2 cellular contexts compared by ENCODE assay signal in the genomic region with DNA sequence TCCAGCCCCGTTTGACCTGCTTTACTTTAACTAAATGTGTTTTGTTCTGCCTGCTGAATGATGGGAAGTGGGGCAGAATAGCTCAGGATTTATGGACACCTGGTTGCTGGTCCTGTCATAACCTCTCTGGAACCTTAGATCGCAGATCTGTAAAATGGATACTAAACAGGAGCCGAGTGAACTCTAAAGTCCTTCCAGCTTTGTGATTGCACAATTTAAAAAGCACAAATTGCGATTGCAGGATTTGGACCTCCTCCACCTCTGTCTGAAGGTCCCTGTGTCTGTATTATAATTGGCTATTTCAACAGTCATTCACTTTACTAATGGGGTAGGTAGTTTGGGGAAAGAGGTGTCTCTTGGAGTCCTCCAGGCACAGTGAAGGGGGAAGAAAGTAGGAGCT.
TF ChIP-seq lines count a peak whose summit lies in the region.

No MANE protein-coding gene starts in this region.

TF ChIP-seq in K562, 482 proteins besides CTCF, POLR2A, EP300 and RAD21:
- no peak for TF ChIP-seq NONO (IDR thresholded peaks at IDR 0.05; ENCODE audit: low read depth in 2 of 2, low read length in 1 of 2)
- TF ChIP-seq ZNF699 (CRISPR knock-in tag; IDR thresholded peaks at IDR 0.05; ENCODE audit: insufficient replicate concordance), result no peak
- no peak for TF ChIP-seq CEBPG (CRISPR knock-in tag; IDR thresholded peaks at IDR 0.05)
- TF ChIP-seq CEBPG (tag; conservative IDR thresholded peaks at IDR 0.05 in 1 of 2, IDR thresholded peaks at IDR 0.05 in 1 of 2), result peak; percentile 43 to 49; a peak in 1 of 4 replicates
- no peak for TF ChIP-seq NEUROD1 (IDR thresholded peaks at IDR 0.05; ENCODE audit: borderline replicate concordance, low read depth, low read length, partially characterized antibody)
- TF ChIP-seq PHB (CRISPR knock-in tag; IDR thresholded peaks at IDR 0.05), result no peak
- no peak for TF ChIP-seq SIX5 (IDR thresholded peaks at IDR 0.05; ENCODE audit: borderline replicate concordance in 1 of 2, insufficient read depth in 1 of 2, low read depth in 1 of 2, low read length in 2 of 2)
- TF ChIP-seq PKNOX1 (IDR thresholded peaks at IDR 0.05), result peak; percentile 34; the same call in 1 of the 2 replicates
- TF ChIP-seq NKRF (IDR thresholded peaks at IDR 0.05; ENCODE audit: borderline replicate concordance), result no peak
- peak; percentile 84 for TF ChIP-seq CEBPB (tag; IDR thresholded peaks at IDR 0.05)
TF ChIP-seq in K562: peak in this region for 3.

TF ChIP-seq in HepG2, 621 proteins besides CTCF, POLR2A, EP300 and RAD21:
- TF ChIP-seq MEF2D (CRISPR knock-in tag; IDR thresholded peaks at IDR 0.05) (no peak), CEBPG (CRISPR knock-in tag; IDR thresholded peaks at IDR 0.05) (0 out of 2 replicates have a peak, but pooled peaks have one; percentile 21), ZNF768 (CRISPR knock-in tag; IDR thresholded peaks at IDR 0.05) (no peak), CEBPB (IDR thresholded peaks at IDR 0.05; ENCODE audit: borderline replicate concordance, low read depth, low read length) (peak; percentile 86), MED8 (CRISPR knock-in tag; IDR thresholded peaks at IDR 0.05; ENCODE audit: insufficient replicate concordance) (no peak), PAWR (CRISPR knock-in tag; IDR thresholded peaks at IDR 0.05; ENCODE audit: borderline replicate concordance) (no peak), MED1 (CRISPR knock-in tag; IDR thresholded peaks at IDR 0.05) (no peak), ZUFSP (CRISPR knock-in tag; IDR thresholded peaks at IDR 0.05; ENCODE audit: borderline replicate concordance) (no peak), KDM5B (CRISPR knock-in tag; IDR thresholded peaks at IDR 0.05; ENCODE audit: borderline replicate concordance) (no peak), SALL2 (CRISPR knock-in tag; IDR thresholded peaks at IDR 0.05) (no peak), KLF16 (CRISPR knock-in tag; IDR thresholded peaks at IDR 0.05) (no peak)
- TF ChIP-seq, protein P1, sequence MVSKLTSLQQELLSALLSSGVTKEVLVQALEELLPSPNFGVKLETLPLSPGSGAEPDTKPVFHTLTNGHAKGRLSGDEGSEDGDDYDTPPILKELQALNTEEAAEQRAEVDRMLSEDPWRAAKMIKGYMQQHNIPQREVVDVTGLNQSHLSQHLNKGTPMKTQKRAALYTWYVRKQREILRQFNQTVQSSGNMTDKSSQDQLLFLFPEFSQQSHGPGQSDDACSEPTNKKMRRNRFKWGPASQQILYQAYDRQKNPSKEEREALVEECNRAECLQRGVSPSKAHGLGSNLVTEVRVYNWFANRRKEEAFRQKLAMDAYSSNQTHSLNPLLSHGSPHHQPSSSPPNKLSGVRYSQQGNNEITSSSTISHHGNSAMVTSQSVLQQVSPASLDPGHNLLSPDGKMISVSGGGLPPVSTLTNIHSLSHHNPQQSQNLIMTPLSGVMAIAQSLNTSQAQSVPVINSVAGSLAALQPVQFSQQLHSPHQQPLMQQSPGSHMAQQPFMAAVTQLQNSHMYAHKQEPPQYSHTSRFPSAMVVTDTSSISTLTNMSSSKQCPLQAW (CRISPR knock-in tag; IDR thresholded peaks at IDR 0.05), result no peak
